ENCODE assay signal across 8 cellular contexts in genomic region chr9:130693101-130693425, GRCh38. TPM values are rescaled to one million over a fixed set of nuclear protein-coding genes. Genes with fewer than 3 reads are reported as not detected.
DNase-seq lines count a peak whose midpoint lies in the region; ATAC-seq and TF ChIP-seq lines count a peak whose summit lies in the region.

No MANE protein-coding gene starts in this region.

- WGBS in iPS DF 6.9 (ENCODE audit: insufficient coverage, insufficient read length), result no CpG with 5 or more reads among the region's 8 CpGs
- 5 to 12% (median 7%) methylated on average over 8 of the region's 8 CpGs for WGBS in spleen, 5 donors

- peaks cover 27% of the 10 kb centered on the region for H4K20me1 ChIP-seq in GM23338 (replicated peaks; ENCODE audit: insufficient read depth)

- no peak for TF ChIP-seq POLR2A in spleen (IDR thresholded peaks at IDR 0.05)

- H3K27me3 ChIP-seq in GM23338 (ENCODE audit: insufficient read depth), result no peaks in the 10 kb centered on the region
- no peaks in the 10 kb centered on the region for H3K27me3 ChIP-seq in iPS DF 6.9 (ENCODE audit: control insufficient read depth, insufficient read depth, low read length)
- H3K27me3 ChIP-seq in spleen (replicated peaks in 1 of 7), result no peaks in the 10 kb centered on the region

- peaks cover 14% of the 10 kb centered on the region for H3K27me3 Mint-ChIP-seq in GM23338 (ENCODE audit: insufficient read depth, low read depth, poor library complexity)
- H3K27me3 Mint-ChIP-seq in WTC11 (ENCODE audit: low read depth), result no peaks in the 10 kb centered on the region

- H3K4me1 Mint-ChIP-seq in GM23338 (peaks cover 51% of the 10 kb centered on the region), WTC11 (peaks cover 58% of the 10 kb centered on the region)

- peaks cover 13% of the 10 kb centered on the region; the same call in 1 of the 2 replicates for H3F3A ChIP-seq in GM23338 (replicated peaks; ENCODE audit: low read depth)

- H3K4me2 ChIP-seq in GM23338, result peak overlapping the region; percentile 91

- no peaks in the 10 kb centered on the region for H3K9me3 Mint-ChIP-seq in GM23338
- H3K9me3 Mint-ChIP-seq in WTC11, result no peaks in the 10 kb centered on the region

- H3K36me3 Mint-ChIP-seq in GM23338 (ENCODE audit: low read depth) (peaks cover 36% of the 10 kb centered on the region), WTC11 (peaks cover 31% of the 10 kb centered on the region)

- CTCF ChIA-PET in WTC11 (lab: Charles Lee), result interaction anchor here (0.6 to 3.3 kb wide), 34 partner anchors 8 to 570 kb away, joined by 3 to 46 read pairs (median 5); partner anchors contain the start of gene FUBP3

- H3K9me3 ChIP-seq in iPS DF 6.9 (ENCODE audit: control insufficient read depth, insufficient read depth, low read length) (no peaks in the 10 kb centered on the region), spleen (no peaks in the 10 kb centered on the region)

- H3K4me1 ChIP-seq in GM23338 (ENCODE audit: insufficient read depth), result peaks cover 15% of the 10 kb centered on the region
- H3K4me1 ChIP-seq in iPS DF 6.9 (ENCODE audit: control insufficient read depth, insufficient read depth, low read length), result peaks cover 4% of the 10 kb centered on the region; the same call in 1 of the 2 replicates
- H3K4me1 ChIP-seq in spleen, result peaks cover 13 to 49% (median 30%) of the 10 kb centered on the region in 6 donors

- peaks cover 29% of the 10 kb centered on the region for H3K36me3 ChIP-seq in GM23338 (ENCODE audit: insufficient read depth)
- peaks cover 14% of the 10 kb centered on the region; the same call in 1 of the 2 replicates for H3K36me3 ChIP-seq in iPS DF 6.9 (ENCODE audit: control insufficient read depth, insufficient read depth, low read length)
- H3K36me3 ChIP-seq in spleen, result peaks cover 0 to 29% (median 23%) of the 10 kb centered on the region in 6 donors

- H3K4me3 ChIP-seq in GM23338, result peak overlapping the region; percentile 97
- peak overlapping the region; percentile 63; the same call in 1 of the 2 replicates for H3K4me3 ChIP-seq in iPS DF 6.9 (ENCODE audit: low read length)
- peak overlapping the region; percentile 61 to 93 (median 88) for H3K4me3 ChIP-seq in spleen

- H3K79me2 ChIP-seq in GM23338 (replicated peaks; ENCODE audit: insufficient read depth), result peaks cover 41% of the 10 kb centered on the region

- POLR2A ChIA-PET in WTC11 (lab: Charles Lee), result interaction anchor here (0.6 to 1.3 kb wide), 3 partner anchors 227 to 353 kb away, joined by 3 to 5 read pairs (median 3); no protein-coding TSS in a partner anchor

- no peak overlapping the region for H3K27ac ChIP-seq in GM23338 (ENCODE audit: low read depth)
- no peak overlapping the region for H3K27ac ChIP-seq in iPS DF 6.9 (ENCODE audit: low read length)
- peak overlapping the region; percentile 35 to 81 (median 68) for H3K27ac ChIP-seq in spleen

- H3K4me3 Mint-ChIP-seq in GM23338 (peak overlapping the region; percentile 97), WTC11 (peak overlapping the region; percentile 98)

- peak overlapping the region; percentile 97 for H2AFZ ChIP-seq in GM23338

- DNase-seq in GM23338 (ENCODE audit: low spot score), result no peak
- no peak for DNase-seq in WTC11 (ENCODE audit: low spot score)
- no peak for DNase-seq in iPS DF 6.9 (ENCODE audit: low read depth, low spot score)
- no peak for DNase-seq in spleen
- DNase-seq in NCI-H69 (lab: John Stamatoyannopoulos, UW), result no peak
- DNase-seq in effector CD4-positive, alpha-beta T cell, result no peak
- no peak for DNase-seq in NCI-H146 treated with DMSO at 0.1 percent for 48 hours (lab: John Stamatoyannopoulos, UW; ENCODE audit: unreplicated experiment)

- peak overlapping the region; percentile 11; the same call in 1 of the 2 replicates for H3K27ac Mint-ChIP-seq in GM23338
- peak overlapping the region; percentile 83 for H3K27ac Mint-ChIP-seq in WTC11

- TF ChIP-seq CTCF in GM23338 (conservative IDR thresholded peaks at IDR 0.05; ENCODE audit: low read depth in 2 of 2), result no peak
- no peak for TF ChIP-seq CTCF in WTC11 (IDR thresholded peaks at IDR 0.05)
- TF ChIP-seq CTCF in spleen (IDR thresholded peaks at IDR 0.05 in 8 of 11, conservative IDR thresholded peaks at IDR 0.05 in 3 of 11), result no peak

- no peaks in the 10 kb centered on the region for H3K9me2 ChIP-seq in GM23338 (ENCODE audit: insufficient read depth)

- intact Hi-C loops in spleen (cut with DNase I; ENCODE audit: low total_unique reads), result no loop called here

- ATAC-seq in GM23338 (no peak), WTC11 (no peak), GM21529 (IDR thresholded peaks at IDR 0.05; ENCODE audit: unreplicated experiment) (no peak)

TF ChIP-seq in GM23338, 12 proteins besides CTCF, POLR2A, EP300 and RAD21 (continues in another document):
- TF ChIP-seq POLR2AphosphoS5 (IDR thresholded peaks at IDR 0.05; ENCODE audit: low read depth), result no peak

TF ChIP-seq in WTC11, 78 proteins besides CTCF, POLR2A, EP300 and RAD21 (continues in another document):
- no peak for TF ChIP-seq HMGA2 (CRISPR knock-in tag; IDR thresholded peaks at IDR 0.05)
- no peak for TF ChIP-seq E2F4 (CRISPR knock-in tag; IDR thresholded peaks at IDR 0.05; ENCODE audit: borderline replicate concordance, low read depth)
- no peak for TF ChIP-seq ZNF317 (CRISPR knock-in tag; IDR thresholded peaks at IDR 0.05; ENCODE audit: borderline replicate concordance, low read depth)
- no peak for TF ChIP-seq CDX4 (CRISPR knock-in tag; IDR thresholded peaks at IDR 0.05; ENCODE audit: borderline replicate concordance)
- TF ChIP-seq SMAD3 (CRISPR knock-in tag; IDR thresholded peaks at IDR 0.05; ENCODE audit: borderline replicate concordance), result no peak
- no peak for TF ChIP-seq MLX (CRISPR knock-in tag; IDR thresholded peaks at IDR 0.05)
- no peak for TF ChIP-seq NFE2L1 (CRISPR knock-in tag; IDR thresholded peaks at IDR 0.05)
- no peak for TF ChIP-seq ERG (CRISPR knock-in tag; IDR thresholded peaks at IDR 0.05)
- no peak for TF ChIP-seq E2F5 (CRISPR knock-in tag; IDR thresholded peaks at IDR 0.05)
- TF ChIP-seq ZBTB43 (CRISPR knock-in tag; IDR thresholded peaks at IDR 0.05), result no peak

RNA-seq across cellular contexts. Expression of gene EXOSC2, which starts 0.5 kb away (rescaled TPM):
- total RNA-seq in GM23338 (2014; rRNA removed; shearing (Covaris generic)), result 77.7 and 80.3 TPM in 2 replicates
- 35.1 and 37.6 TPM in 2 replicates for polyA plus RNA-seq in GM23338 (2016; fragmentation: Nextera tagmentation; extraction: Ambion mirVana)
- total RNA-seq in WTC11 (2021), result 76.1 to 80.3 TPM (median 79.2 TPM) in 3 replicates
- 10 to 100 TPM; 23.8 to 34.6 (median 26.1) TPM for total RNA-seq in spleen
- polyA plus RNA-seq in spleen, result 10 to 100 TPM; 16.9 to 22.8 (median 17.2) TPM

RNA-seq across cellular contexts. Expression of gene PRDM12, which starts 28.7 kb away (rescaled TPM):
- total RNA-seq in GM23338 (2014; rRNA removed; shearing (Covaris generic)), result 0.78 TPM in 1 of 2 replicates, not detected in the other
- polyA plus RNA-seq in GM23338 (2016; fragmentation: Nextera tagmentation; extraction: Ambion mirVana) (0.11 and 0.14 TPM in 2 replicates), spleen (under 1 TPM in 2 of 3 donors, not detected in 1; 0.06 to 0.07 TPM)
- total RNA-seq in WTC11 (2021) (0.07 to 0.09 TPM in 2 of 3 replicates, not detected in the other), spleen (not detected)

Comparison
In these comparisons a context has a peak if more than half of its experiments do, and no peak if none do; other contexts are left out.
1. H3K27ac ChIP-seq: peak in spleen (8 of 8); none in GM23338 (single experiment) and iPS DF 6.9 (single experiment).
2. Peak in every context shown above with its lines, with median percentiles within 50 percentile points of each other: H3K4me3 ChIP-seq.